In genomic region chr2:37871453-37872191, GRCh38 we compare ENCODE assay signal across 9 cellular contexts. TPM values are rescaled to one million over a fixed set of nuclear protein-coding genes. Genes with fewer than 3 reads are reported as not detected.
A peak's percentile ranks its signal among the peaks of the same experiment; 100 is the strongest.
DNase-seq lines count a peak whose midpoint lies in the region; ATAC-seq and TF ChIP-seq lines count a peak whose summit lies in the region.
"Had no signal": no experiment of that assay in that cellular context is flagged by ENCODE, and none has a peak within 500 bp of the region (broad histone marks: within the 10 kb centered on the region; RNA-seq: fewer than 3 reads in every experiment).

No MANE protein-coding gene starts in this region.

- H3K4me1 ChIP-seq in CD4-positive, CD25-positive, alpha-beta regulatory T cell (ENCODE audit: control insufficient read depth, insufficient read depth, low read length, poor library complexity, severe bottlenecking) = no peaks in the 10 kb centered on the region
- peaks cover 0 to 8% of the 10 kb centered on the region in 2 donors for H3K4me1 ChIP-seq in ascending aorta
- H3K4me1 ChIP-seq in endodermal cell (ENCODE audit: control insufficient read depth, insufficient read depth, low read length) = peaks cover 9% of the 10 kb centered on the region

- peak in 1 of 3 donors; percentile 50 for DNase-seq in CD4-positive, CD25-positive, alpha-beta regulatory T cell
- peak; percentile 82 for DNase-seq in HS-5 (ENCODE audit: low read depth)
- DNase-seq in dermis blood vessel endothelial cell = peak; percentile 36
- peak; percentile 71 for DNase-seq in superior temporal gyrus (ENCODE audit: extremely low spot score)
- DNase-seq in ascending aorta (ENCODE audit: low spot score in 2 of 2) = no peak
- no peak for DNase-seq in endodermal cell
- no peak for DNase-seq in NCI-H1694 (lab: John Stamatoyannopoulos, UW)

- H3K9ac ChIP-seq in endodermal cell (ENCODE audit: extremely low read depth, low read length, poor library complexity, severe bottlenecking) = no peak overlapping the region

- peak overlapping the region in 2 of 3 donors; percentile 12 to 32 for H3K27ac Mint-ChIP-seq in CD4-positive, CD25-positive, alpha-beta regulatory T cell
- no peak overlapping the region for H3K27ac Mint-ChIP-seq in endodermal cell

- H3K4me3 Mint-ChIP-seq in CD4-positive, CD25-positive, alpha-beta regulatory T cell = no peak overlapping the region
- H3K4me3 Mint-ChIP-seq in endodermal cell = no peak overlapping the region

- no peaks in the 10 kb centered on the region for H3K27me3 ChIP-seq in CD4-positive, CD25-positive, alpha-beta regulatory T cell (ENCODE audit: control insufficient read depth, insufficient read depth, low read length)
- H3K27me3 ChIP-seq in ascending aorta (no peaks in the 10 kb centered on the region), endodermal cell (ENCODE audit: control insufficient read depth, insufficient read depth, low read length, poor library complexity, severe bottlenecking) (peaks cover 12% of the 10 kb centered on the region)
- H3K27me3 ChIP-seq: cardiac muscle cell had no signal

- H3K36me3 Mint-ChIP-seq in CD4-positive, CD25-positive, alpha-beta regulatory T cell = no peaks in the 10 kb centered on the region
- H3K36me3 Mint-ChIP-seq in endodermal cell (ENCODE audit: low read depth) = no peaks in the 10 kb centered on the region

- no peak for TF ChIP-seq CTCF in ascending aorta (IDR thresholded peaks at IDR 0.05)
- no peak for TF ChIP-seq CTCF in endodermal cell (conservative IDR thresholded peaks at IDR 0.05)

- 63 to 89% methylated on average over 1 to 6 of the region's 7 CpGs for WGBS in endodermal cell (ENCODE audit: insufficient coverage in 1 of 2, insufficient read length in 1 of 2), 2 experiments

- peaks cover 5% of the 10 kb centered on the region for H3K27me3 Mint-ChIP-seq in CD4-positive, CD25-positive, alpha-beta regulatory T cell
- H3K27me3 Mint-ChIP-seq in endodermal cell (ENCODE audit: insufficient read depth) = peaks cover 28% of the 10 kb centered on the region

- ATAC-seq in CD4-positive, CD25-positive, alpha-beta regulatory T cell (ENCODE audit: low read depth in 2 of 2) = peak; percentile 47 to 51
- peak; percentile 43 for ATAC-seq in GM19397 (IDR thresholded peaks at IDR 0.05; ENCODE audit: unreplicated experiment)

- H3K4me3 ChIP-seq in CD4-positive, CD25-positive, alpha-beta regulatory T cell (ENCODE audit: low read depth, low read length) = no peak overlapping the region
- H3K4me3 ChIP-seq in ascending aorta (no peak overlapping the region), endodermal cell (ENCODE audit: low read length) (no peak overlapping the region)
- H3K4me3 ChIP-seq: cardiac muscle cell had no signal

- H3K9me3 ChIP-seq in CD4-positive, CD25-positive, alpha-beta regulatory T cell (ENCODE audit: control insufficient read depth in 2 of 2, low read length in 2 of 2) = no peaks in the 10 kb centered on the region
- H3K9me3 ChIP-seq in ascending aorta (no peaks in the 10 kb centered on the region), endodermal cell (ENCODE audit: control insufficient read depth, low read length) (no peaks in the 10 kb centered on the region)

- H3K27ac ChIP-seq in CD4-positive, CD25-positive, alpha-beta regulatory T cell (ENCODE audit: insufficient read depth, low read length, poor library complexity, severe bottlenecking) = no peak overlapping the region
- H3K27ac ChIP-seq in ascending aorta (peak overlapping the region in 1 of 2 donors; percentile 39), endodermal cell (ENCODE audit: low read depth, low read length) (no peak overlapping the region)
- H3K27ac ChIP-seq: cardiac muscle cell had no signal

- intact Hi-C loops in ascending aorta (cut with DNase I) = no loop called here

- peaks cover 0 to 14% (median 10%) of the 10 kb centered on the region in 4 donors for H3K4me1 Mint-ChIP-seq in CD4-positive, CD25-positive, alpha-beta regulatory T cell
- peaks cover 46% of the 10 kb centered on the region for H3K4me1 Mint-ChIP-seq in endodermal cell

- no peaks in the 10 kb centered on the region for H3K36me3 ChIP-seq in CD4-positive, CD25-positive, alpha-beta regulatory T cell (ENCODE audit: control insufficient read depth, insufficient read depth, low read length)
- no peaks in the 10 kb centered on the region for H3K36me3 ChIP-seq in ascending aorta
- H3K36me3 ChIP-seq in endodermal cell (ENCODE audit: control insufficient read depth, insufficient read depth, low read length) = no peaks in the 10 kb centered on the region
- H3K36me3 ChIP-seq: cardiac muscle cell had no signal

- no peaks in the 10 kb centered on the region for H3K9me3 Mint-ChIP-seq in CD4-positive, CD25-positive, alpha-beta regulatory T cell
- no peaks in the 10 kb centered on the region for H3K9me3 Mint-ChIP-seq in endodermal cell

RNA-seq across cellular contexts. Expression of gene RMDN2, which starts 53.5 kb away (rescaled TPM):
- total RNA-seq in CD4-positive, CD25-positive, alpha-beta regulatory T cell = 1.3 TPM
- 1 to 10 TPM; 1.7 to 3.2 (median 2.1) TPM for polyA plus RNA-seq in CD4-positive, CD25-positive, alpha-beta regulatory T cell
- total RNA-seq in dermis blood vessel endothelial cell (3.1 and 4.3 TPM in 2 replicates), ascending aorta (0.21 TPM), endodermal cell (1 to 10 TPM; 3.9 to 4.9 TPM)
- polyA plus RNA-seq in endodermal cell (2013, experiment 1 of 2) = 4.3 TPM
- 3.6 TPM for polyA plus RNA-seq in endodermal cell (2013, experiment 2 of 2)

Comparison
In these comparisons a context has a peak if more than half of its experiments do, and no peak if none do; other contexts are left out.
1. DNase-seq: peak in HS-5 (single experiment), dermis blood vessel endothelial cell (single experiment) and superior temporal gyrus (single experiment); none in ascending aorta (0 of 2), endodermal cell (single experiment) and NCI-H1694 (single experiment).